ENCODE assay signal across 11 cellular contexts in genomic region chr2:96147593-96148201, GRCh38. TPM values are rescaled to one million over a fixed set of nuclear protein-coding genes. Genes with fewer than 3 reads are reported as not detected.
DNase-seq lines count a peak whose midpoint lies in the region; ATAC-seq and TF ChIP-seq lines count a peak whose summit lies in the region.
"Had no signal": no experiment of that assay in that cellular context is flagged by ENCODE, and none has a peak within 500 bp of the region (broad histone marks: within the 10 kb centered on the region; RNA-seq: fewer than 3 reads in every experiment).

No MANE protein-coding gene starts in this region.

- H3K36me3 ChIP-seq in iPS-15b (ENCODE audit: control insufficient read depth, insufficient read depth, low read length) (no peaks in the 10 kb centered on the region), thymus (ENCODE audit: control insufficient read depth, insufficient read depth) (peaks cover 18% of the 10 kb centered on the region)

- peak; percentile 25 for DNase-seq in activated naive CD4-positive, alpha-beta T cell treated with anti-CD3 and anti-CD28 coated beads, Interleukin-2, amount 10 ng/mL, durations not matched to agents 7 days and 5 days
- no peak for DNase-seq in activated naive CD4-positive, alpha-beta T cell treated with Interleukin-2 at 50 U/mL for 16 hours
- DNase-seq in T-cell, result peak in 3 of 34 experiments; percentile 14 to 24 (median 16)
- DNase-seq in NCI-H2171 (lab: John Stamatoyannopoulos, UW), result no peak
- no peak for DNase-seq in cortex of kidney (lab: John Stamatoyannopoulos, UW)
- no peak for DNase-seq in GM10248 (ENCODE audit: extremely low spot score)
- DNase-seq: hippocampal formation had no signal

- H3K9me3 Mint-ChIP-seq in activated naive CD4-positive, alpha-beta T cell treated with anti-CD3 and anti-CD28 coated beads, Interleukin-2, amount 10 ng/mL, durations not matched to agents 7 days and 5 days, result no peaks in the 10 kb centered on the region
- H3K9me3 Mint-ChIP-seq in T-cell, result no peaks in the 10 kb centered on the region

- peak overlapping the region; percentile 24 for H3K9ac ChIP-seq in iPS-15b (ENCODE audit: low read depth, low read length)

- no peak for ATAC-seq in T-cell (replicated peaks in 1 of 4)

- no peak for TF ChIP-seq CTCF in GM10248 (IDR thresholded peaks at IDR 0.05; ENCODE audit: control extremely low read depth, extremely low read depth, low read depth, missing control alignments)

- H3K36me3 Mint-ChIP-seq in activated naive CD4-positive, alpha-beta T cell treated with anti-CD3 and anti-CD28 coated beads, Interleukin-2, amount 10 ng/mL, durations not matched to agents 7 days and 5 days, result peaks cover 8% of the 10 kb centered on the region
- peaks cover 13% of the 10 kb centered on the region for H3K36me3 Mint-ChIP-seq in T-cell

- POLR2A ChIA-PET in T-cell (lab: Charles Lee), result interaction anchor here (0.6 to 1.0 kb wide), 3 partner anchors 15 to 407 kb away, joined by 3 to 6 read pairs (median 3); no protein-coding TSS in a partner anchor
- POLR2A ChIA-PET in GM10248 (lab: Yijun Ruan, JAX), result interaction anchor here (4.4 to 7.4 kb wide), 3 partner anchors 8 to 16 kb away, joined by 29 to 43 read pairs (median 37); partner anchors contain the start of gene ASTL

- peaks cover 24% of the 10 kb centered on the region for H3K27me3 ChIP-seq in iPS-15b (ENCODE audit: control insufficient read depth, insufficient read depth, low read length)
- no peaks in the 10 kb centered on the region for H3K27me3 ChIP-seq in thymus (ENCODE audit: control insufficient read depth, insufficient read depth)

- H3K27ac Mint-ChIP-seq in activated naive CD4-positive, alpha-beta T cell treated with anti-CD3 and anti-CD28 coated beads, Interleukin-2, amount 10 ng/mL, durations not matched to agents 7 days and 5 days, result peak overlapping the region; percentile 98
- peak overlapping the region; percentile 97 to 99 for H3K27ac Mint-ChIP-seq in T-cell

- H3K4me3 ChIP-seq in iPS-15b (ENCODE audit: low read depth, low read length) (no peak overlapping the region), thymus (ENCODE audit: low read length) (peak overlapping the region; percentile 75)

- no peaks in the 10 kb centered on the region for H3K27me3 Mint-ChIP-seq in activated naive CD4-positive, alpha-beta T cell treated with anti-CD3 and anti-CD28 coated beads, Interleukin-2, amount 10 ng/mL, durations not matched to agents 7 days and 5 days
- no peaks in the 10 kb centered on the region for H3K27me3 Mint-ChIP-seq in T-cell

- WGBS in thymus, result 72% methylated on average over 9 of the region's 9 CpGs

- peaks cover 80% of the 10 kb centered on the region for H3K4me1 Mint-ChIP-seq in activated naive CD4-positive, alpha-beta T cell treated with anti-CD3 and anti-CD28 coated beads, Interleukin-2, amount 10 ng/mL, durations not matched to agents 7 days and 5 days
- peaks cover 79 to 85% (median 80%) of the 10 kb centered on the region in 3 donors for H3K4me1 Mint-ChIP-seq in T-cell

- peak overlapping the region; percentile 99 for H3K27ac ChIP-seq in thymus (ENCODE audit: low read depth)

- H3K9me3 ChIP-seq in iPS-15b (ENCODE audit: control insufficient read depth, insufficient read depth, low read length) (no peaks in the 10 kb centered on the region), thymus (ENCODE audit: control insufficient read depth) (no peaks in the 10 kb centered on the region)

- H3K4me3 Mint-ChIP-seq in activated naive CD4-positive, alpha-beta T cell treated with anti-CD3 and anti-CD28 coated beads, Interleukin-2, amount 10 ng/mL, durations not matched to agents 7 days and 5 days, result peak overlapping the region; percentile 55
- peak overlapping the region; percentile 37 to 97 (median 57) for H3K4me3 Mint-ChIP-seq in T-cell

- CTCF ChIA-PET in activated naive CD4-positive, alpha-beta T cell treated with anti-CD3 and anti-CD28 coated beads, Interleukin-2, amount 10 ng/mL, durations not matched to agents 7 days and 5 days (lab: Charles Lee), result interaction anchor here (1.5 to 18.7 kb wide), 5 partner anchors 9 to 155 kb away, joined by 6 to 507 read pairs (median 8); partner anchors contain the start of gene ASTL
- CTCF ChIA-PET in T-cell (lab: Charles Lee) (interaction anchor here (0.6 to 2.7 kb wide), 5 partner anchors 8 to 155 kb away, joined by 3 to 16 read pairs (median 5); no protein-coding TSS in a partner anchor), GM10248 (lab: Yijun Ruan, JAX) (interaction anchor here (1.1 to 20.4 kb wide), 5 partner anchors 9 to 361 kb away, joined by 4 to 658 read pairs (median 6); partner anchors contain the start of gene ASTL)

- peaks cover 14% of the 10 kb centered on the region for H3K4me1 ChIP-seq in iPS-15b (ENCODE audit: control insufficient read depth, insufficient read depth, low read length)
- H3K4me1 ChIP-seq in thymus (ENCODE audit: control insufficient read depth, insufficient read depth, low read length), result peaks cover 56% of the 10 kb centered on the region

RNA-seq across cellular contexts. Expression of gene DUSP2, which starts 2.5 kb away (rescaled TPM):
- 100 to 1,000 TPM in 2 of 5 donors, 10 to 100 TPM in 3; 37.2 to 437 (median 54.0) TPM for total RNA-seq in T-cell
- polyA plus RNA-seq in thymus, result 208 TPM

RNA-seq across cellular contexts. Expression of gene ASTL, which starts 9.4 kb away (rescaled TPM):
- 10 to 100 TPM in 1 of 5 donors, 1 to 10 TPM in 4; 1.2 to 10.4 (median 1.4) TPM for total RNA-seq in T-cell
- 2.9 TPM for polyA plus RNA-seq in thymus
- total RNA-seq: bronchial epithelial cell, temporal lobe had no signal

RNA-seq across cellular contexts. Expression of gene ADRA2B, which starts 31.3 kb away (rescaled TPM):
- under 1 TPM; 0.13 to 0.77 (median 0.18) TPM for total RNA-seq in T-cell
- 0.52 TPM for polyA plus RNA-seq in thymus
- total RNA-seq: bronchial epithelial cell, temporal lobe had no signal
